Comparison of ENCODE assay signal across 8 cellular contexts in genomic region chr22:46737976-46738641, GRCh38. TPM values are rescaled to one million over a fixed set of nuclear protein-coding genes. Genes with fewer than 3 reads are reported as not detected.
DNase-seq lines count a peak whose midpoint lies in the region; ATAC-seq, FAIRE-seq and TF ChIP-seq lines count a peak whose summit lies in the region.

TSS of gene CERK (minus strand) at chr22:46738252. CDS start at chr22:46738148, 104 bp downstream.

- no peaks in the 10 kb centered on the region for H3K27me3 ChIP-seq in effector memory CD4-positive, alpha-beta T cell (replicated peaks; ENCODE audit: control insufficient read depth, insufficient read depth, low read length, poor library complexity, severe bottlenecking)
- no peaks in the 10 kb centered on the region for H3K27me3 ChIP-seq in lower lobe of right lung (ENCODE audit: low read depth)

- DNase-seq in DMS114 treated with DMSO at 0.1 percent for 48 hours (lab: John Stamatoyannopoulos, UW; ENCODE audit: unreplicated experiment) (peak; percentile 23), H54 (ENCODE audit: insufficient read length, low spot score) (peak; percentile 42), NCI-H69 (lab: John Stamatoyannopoulos, UW) (peak; percentile 78), lower lobe of right lung (peak; percentile 75)
- DNase-seq in activated CD8-positive, alpha-beta memory T cell treated with anti-CD3 and anti-CD28 coated beads for 1 hour (ENCODE audit: extremely low read depth in 1 of 2, low read depth in 1 of 2): peak; percentile 44 to 60
- DNase-seq in effector memory CD4-positive, alpha-beta T cell: peak; percentile 65 to 73 (median 73)
- DNase-seq in stimulated activated CD4-positive, alpha-beta T cell treated with anti-CD3 and anti-CD28 coated beads, TNF-alpha, amount 100 ng/mL, for 4 hours (ENCODE audit: low read depth in 3 of 3): peak; percentile 37 to 56 (median 51)

- no peaks in the 10 kb centered on the region for H3K9me3 ChIP-seq in effector memory CD4-positive, alpha-beta T cell (ENCODE audit: control insufficient read depth, low read length)
- H3K9me3 ChIP-seq in lower lobe of right lung: no peaks in the 10 kb centered on the region

- peak within 1 kb of the TSS; percentile 89 for H3K27ac ChIP-seq in effector memory CD4-positive, alpha-beta T cell (ENCODE audit: insufficient read depth, low read length, poor library complexity, severe bottlenecking)
- H3K27ac ChIP-seq in lower lobe of right lung: peak within 1 kb of the TSS; percentile 84

- no peak for FAIRE-seq in H54 (lab: Jason Lieb, UNC)

- no peak for TF ChIP-seq CTCF in lower lobe of right lung (IDR thresholded peaks at IDR 0.05)

- peaks cover 45% of the 10 kb centered on the region for H3K4me1 ChIP-seq in effector memory CD4-positive, alpha-beta T cell (ENCODE audit: control insufficient read depth, insufficient read depth, low read length, poor library complexity, severe bottlenecking)
- peaks cover 64% of the 10 kb centered on the region for H3K4me1 ChIP-seq in lower lobe of right lung

- no peaks in the 10 kb centered on the region for H3K36me3 ChIP-seq in effector memory CD4-positive, alpha-beta T cell (ENCODE audit: control insufficient read depth, insufficient read depth, low read length)
- no peaks in the 10 kb centered on the region for H3K36me3 ChIP-seq in lower lobe of right lung

- TF ChIP-seq POLR2A in H54 (IDR thresholded peaks at IDR 0.05; ENCODE audit: low read depth, low read length): peak; percentile 49

- peak within 1 kb of the TSS; percentile 93 for H3K4me3 ChIP-seq in effector memory CD4-positive, alpha-beta T cell (ENCODE audit: insufficient read depth, low read depth, low read length, poor library complexity, severe bottlenecking)
- H3K4me3 ChIP-seq in lower lobe of right lung: peak within 1 kb of the TSS; percentile 89

- ATAC-seq in lower lobe of right lung (peak; percentile 85), HG03095 (IDR thresholded peaks at IDR 0.05; ENCODE audit: unreplicated experiment) (no peak)

- intact Hi-C loops in lower lobe of right lung (cut with DNase I): no loop called here

RNA-seq across cellular contexts. Expression of gene CERK, which starts in this region (rescaled TPM):
- total RNA-seq in lower lobe of right lung: 26.1 TPM

Comparison
In these comparisons a context has a peak if more than half of its experiments do, and no peak if none do; other contexts are left out.
1. DNase-seq: peak in every context shown above with its lines; median percentile 78 in NCI-H69; 75 in lower lobe of right lung; 73 in effector memory CD4-positive, alpha-beta T cell; 52 in activated CD8-positive, alpha-beta memory T cell treated with anti-CD3 and anti-CD28 coated beads for 1 hour; 51 in stimulated activated CD4-positive, alpha-beta T cell treated with anti-CD3 and anti-CD28 coated beads, TNF-alpha, amount 100 ng/mL, for 4 hours; 42 in H54; 23 in DMS114 treated with DMSO at 0.1 percent for 48 hours.